Comparison of ENCODE assay signal across 18 cellular contexts in genomic region chr15:82894971-82895520, GRCh38. TPM values are rescaled to one million over a fixed set of nuclear protein-coding genes. Genes with fewer than 3 reads are reported as not detected.
DNase-seq lines count a peak whose midpoint lies in the region; ATAC-seq and TF ChIP-seq lines count a peak whose summit lies in the region.
"Had no signal": no experiment of that assay in that cellular context is flagged by ENCODE, and none has a peak within 500 bp of the region (broad histone marks: within the 10 kb centered on the region; RNA-seq: fewer than 3 reads in every experiment).

No MANE protein-coding gene starts in this region.

- H3K27me3 ChIP-seq in Panc1 (ENCODE audit: control insufficient read depth, insufficient read depth, low read length): no peaks in the 10 kb centered on the region
- H3K27me3 ChIP-seq: breast epithelium had no signal

- H3K27ac Mint-ChIP-seq in glutamatergic neuron (ENCODE audit: unreplicated experiment): peak overlapping the region; percentile 79
- H3K27ac Mint-ChIP-seq: activated T-helper 1 cell treated with anti-CD3 and anti-CD28 coated beads, Interleukin-12 subunit alpha, Interleukin-12 subunit beta, Interleukin-2, Interleukin-4 antibody, amounts not matched to agents 30 ng/mL and 10 ng/mL and 1 ng/mL, durations not matched to agents 14 hours and 24 hours and 36 hours; IgD-negative memory B cell; stimulated activated naive CD8-positive, alpha-beta T cell treated with anti-CD3 and anti-CD28 coated beads, Interleukin-15, amount 100 ng/mL, for 72 hours; T-cell had no signal

- no peak overlapping the region for H3K4me3 ChIP-seq in Panc1 (ENCODE audit: low read depth in 2 of 2, low read length in 2 of 2)
- H3K4me3 ChIP-seq: breast epithelium had no signal

- H3K27ac ChIP-seq in Panc1 (ENCODE audit: low read length): no peak overlapping the region
- H3K27ac ChIP-seq in RWPE1: no peak overlapping the region
- H3K27ac ChIP-seq: breast epithelium had no signal

- POLR2A ChIA-PET in Panc1 (lab: Charles Lee) (no interaction called here), RWPE1 (lab: Yijun Ruan, JAX; ENCODE audit: low non-redundant PET) (no interaction called here)

- ATAC-seq in Panc1 (peak; percentile 46; the same call in 1 of the 2 replicates), HG02981 (IDR thresholded peaks at IDR 0.05; ENCODE audit: unreplicated experiment) (no peak), HG03521 (IDR thresholded peaks at IDR 0.05; ENCODE audit: unreplicated experiment) (no peak)
- ATAC-seq: stimulated activated naive CD8-positive, alpha-beta T cell treated with anti-CD3 and anti-CD28 coated beads, Interleukin-15, amount 100 ng/mL, for 72 hours; T-cell had no signal

- peaks cover 5% of the 10 kb centered on the region; the same call in 1 of the 2 replicates for H3K4me1 ChIP-seq in Panc1 (ENCODE audit: control insufficient read depth, insufficient read depth, low read length)
- H3K4me1 ChIP-seq: breast epithelium had no signal

- intact Hi-C loops in Panc1 (cut with micrococcal nuclease; ENCODE audit: unreplicated experiment): no loop called here

- H3K4me3 Mint-ChIP-seq in glutamatergic neuron (ENCODE audit: unreplicated experiment): no peak overlapping the region
- H3K4me3 Mint-ChIP-seq: activated T-helper 1 cell treated with anti-CD3 and anti-CD28 coated beads, Interleukin-12 subunit alpha, Interleukin-12 subunit beta, Interleukin-2, Interleukin-4 antibody, amounts not matched to agents 30 ng/mL and 10 ng/mL and 1 ng/mL, durations not matched to agents 14 hours and 24 hours and 36 hours; CD4-positive, alpha-beta memory T cell; IgD-negative memory B cell; stimulated activated naive CD8-positive, alpha-beta T cell treated with anti-CD3 and anti-CD28 coated beads, Interleukin-15, amount 100 ng/mL, for 72 hours; T-cell had no signal

- peak; percentile 15 for DNase-seq in GM04504 (ENCODE audit: low read depth)
- DNase-seq in Panc1 (ENCODE audit: low read depth, low spot score): no peak
- no peak for DNase-seq in glutamatergic neuron
- DNase-seq in retina: peak; percentile 73
- no peak for DNase-seq in RWPE1 (ENCODE audit: low spot score)
- DNase-seq in activated CD4-positive, CD25-positive, alpha-beta regulatory T cell (lab: John Stamatoyannopoulos, UW): no peak
- DNase-seq: activated CD4-positive, alpha-beta T cell treated with anti-CD3 and anti-CD28 coated beads for 4 hours; CD4-positive, alpha-beta memory T cell; HCEC 1CT; midbrain; NCI-H187 treated with DMSO at 0.1 percent for 48 hours; stimulated activated naive CD8-positive, alpha-beta T cell treated with anti-CD3 and anti-CD28 coated beads, Interleukin-15, amount 100 ng/mL, for 72 hours; T-cell had no signal

- in situ Hi-C loops in Panc1 (cut with HindIII; ENCODE audit: low pct_unique_long_range_greater_than_20kb, low sequenced_read_pairs): no loop called here

- BruUV-seq in Panc1 (replicated peaks; lab: Mats Ljungman, UMichigan): no TSS peak

- H3K9me3 ChIP-seq in Panc1 (ENCODE audit: control insufficient read depth, insufficient read depth, low read depth, low read length): no peaks in the 10 kb centered on the region
- H3K9me3 ChIP-seq: breast epithelium had no signal

- H3K4me1 Mint-ChIP-seq in glutamatergic neuron (ENCODE audit: low read depth, unreplicated experiment): peaks cover 23% of the 10 kb centered on the region
- H3K4me1 Mint-ChIP-seq: CD4-positive, alpha-beta memory T cell; IgD-negative memory B cell; stimulated activated naive CD8-positive, alpha-beta T cell treated with anti-CD3 and anti-CD28 coated beads, Interleukin-15, amount 100 ng/mL, for 72 hours; T-cell had no signal

- CTCF ChIA-PET in Panc1 (lab: Charles Lee): no interaction called here
- CTCF ChIA-PET in RWPE1 (lab: Yijun Ruan, JAX): no interaction called here

- no peaks in the 10 kb centered on the region for H3K36me3 Mint-ChIP-seq in glutamatergic neuron (ENCODE audit: unreplicated experiment)
- H3K36me3 Mint-ChIP-seq: CD4-positive, alpha-beta memory T cell; IgD-negative memory B cell; T-cell had no signal

- peaks cover 4% of the 10 kb centered on the region for H3K27me3 Mint-ChIP-seq in glutamatergic neuron (ENCODE audit: unreplicated experiment)
- H3K27me3 Mint-ChIP-seq: IgD-negative memory B cell; stimulated activated naive CD8-positive, alpha-beta T cell treated with anti-CD3 and anti-CD28 coated beads, Interleukin-15, amount 100 ng/mL, for 72 hours; T-cell had no signal

- peaks cover 4% of the 10 kb centered on the region for H3K9me3 Mint-ChIP-seq in glutamatergic neuron (ENCODE audit: unreplicated experiment)
- H3K9me3 Mint-ChIP-seq: activated T-helper 1 cell treated with anti-CD3 and anti-CD28 coated beads, Interleukin-12 subunit alpha, Interleukin-12 subunit beta, Interleukin-2, Interleukin-4 antibody, amounts not matched to agents 30 ng/mL and 10 ng/mL and 1 ng/mL, durations not matched to agents 14 hours and 24 hours and 36 hours; CD4-positive, alpha-beta memory T cell; IgD-negative memory B cell; stimulated activated naive CD8-positive, alpha-beta T cell treated with anti-CD3 and anti-CD28 coated beads, Interleukin-15, amount 100 ng/mL, for 72 hours; T-cell had no signal

- no peak for TF ChIP-seq CTCF in Panc1 (IDR thresholded peaks at IDR 0.05)
- TF ChIP-seq CTCF in glutamatergic neuron (IDR thresholded peaks at IDR 0.05; ENCODE audit: partially characterized antibody, unreplicated experiment): no peak
- no peak for TF ChIP-seq CTCF in RWPE1 (conservative IDR thresholded peaks at IDR 0.05; ENCODE audit: low read depth)

- no peaks in the 10 kb centered on the region for H3K36me3 ChIP-seq in Panc1 (ENCODE audit: control insufficient read depth, insufficient read depth, low read length)
- H3K36me3 ChIP-seq: breast epithelium had no signal

RNA-seq across cellular contexts. Expression of gene HOMER2, which starts 57.5 kb away (rescaled TPM):
- 35.9 TPM for total RNA-seq in Panc1 (2021; ENCODE audit: unreplicated experiment)
- polyA plus RNA-seq in Panc1 (2012; ENCODE audit: insufficient read length): 39.5 TPM
- total RNA-seq in glutamatergic neuron (ENCODE audit: unreplicated experiment): 32.6 TPM

Comparison
In these comparisons a context has a peak if more than half of its experiments do, and no peak if none do; other contexts are left out.
1. DNase-seq: peak in GM04504 (single experiment) and retina (single experiment); none in Panc1 (single experiment), glutamatergic neuron (single experiment), RWPE1 (single experiment) and activated CD4-positive, CD25-positive, alpha-beta regulatory T cell (0 of 4).